16 cellular contexts compared by ENCODE assay signal in the genomic region with DNA sequence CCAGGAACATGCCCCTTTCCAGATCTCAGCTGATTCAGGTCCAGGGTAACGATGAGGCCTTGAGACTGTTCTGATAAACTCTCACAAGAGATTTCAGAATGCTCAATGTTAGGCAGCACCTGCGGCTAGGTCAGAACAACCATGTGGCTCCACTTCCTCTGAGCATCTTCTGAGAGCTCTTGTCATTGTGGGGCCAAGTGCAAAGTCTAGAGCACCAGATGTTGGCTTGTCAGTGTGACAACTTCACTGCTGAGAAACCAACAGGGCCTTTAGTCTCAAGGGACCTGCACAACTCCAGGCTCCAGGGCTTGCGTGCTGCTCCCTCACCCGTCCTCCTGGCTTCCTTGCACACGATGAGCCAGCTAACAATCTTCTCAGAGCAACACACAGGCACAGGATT. TPM values are rescaled to one million over a fixed set of nuclear protein-coding genes. Genes with fewer than 3 reads are reported as not detected.
A peak's percentile ranks its signal among the peaks of the same experiment; 100 is the strongest.
DNase-seq lines count a peak whose midpoint lies in the region; ATAC-seq and TF ChIP-seq lines count a peak whose summit lies in the region.
"Had no signal": no experiment of that assay in that cellular context is flagged by ENCODE, and none has a peak within 500 bp of the region (broad histone marks: within the 10 kb centered on the region; RNA-seq: fewer than 3 reads in every experiment).

No MANE protein-coding gene starts in this region.

- no peak for DNase-seq in chondrocyte (ENCODE audit: low spot score)
- no peak for DNase-seq in NCI-H187 treated with DMSO at 0.1 percent for 48 hours (lab: John Stamatoyannopoulos, UW)
- no peak for DNase-seq in AG20443 (ENCODE audit: low spot score)
- no peak for DNase-seq in middle frontal gyrus (ENCODE audit: extremely low spot score, low spot score)
- DNase-seq: activated CD8-positive, alpha-beta memory T cell treated with anti-CD3 and anti-CD28 coated beads, Interleukin-2, amount 50 U/mL, for 4 hours; CD8-positive, alpha-beta memory T cell; foreskin melanocyte; immature natural killer cell; mesendoderm; stimulated activated CD4-positive, alpha-beta T cell treated with anti-CD3 and anti-CD28 coated beads, Interleukin-4, amount 100 ng/mL, for 4 hours had no signal

- no peaks in the 10 kb centered on the region for H3K27me3 Mint-ChIP-seq in chondrocyte (ENCODE audit: low read depth)
- H3K27me3 Mint-ChIP-seq: CD8-positive, alpha-beta memory T cell; central memory CD8-positive, alpha-beta T cell; stimulated activated naive CD8-positive, alpha-beta T cell treated with anti-CD3 and anti-CD28 coated beads, Interleukin-15, Interleukin-2, amounts not matched to agents 100 ng/mL and 50 ng/mL, for 24 hours had no signal

- H3K27ac Mint-ChIP-seq in chondrocyte (ENCODE audit: unreplicated experiment): peak overlapping the region; percentile 65
- H3K27ac Mint-ChIP-seq: immature natural killer cell; stimulated activated naive CD8-positive, alpha-beta T cell treated with anti-CD3 and anti-CD28 coated beads, Interleukin-15, Interleukin-2, amounts not matched to agents 100 ng/mL and 50 ng/mL, for 24 hours; WTC11 had no signal

- ATAC-seq in GM18511 (IDR thresholded peaks at IDR 0.05; ENCODE audit: unreplicated experiment) (peak; percentile 88), GM19452 (IDR thresholded peaks at IDR 0.05; ENCODE audit: unreplicated experiment) (peak; percentile 63), HG03378 (IDR thresholded peaks at IDR 0.05; ENCODE audit: unreplicated experiment) (peak; percentile 59)
- ATAC-seq: WTC11 had no signal

- no peak for TF ChIP-seq CTCF in chondrocyte (IDR thresholded peaks at IDR 0.05)

- H3K4me3 Mint-ChIP-seq in chondrocyte (ENCODE audit: unreplicated experiment): no peak overlapping the region
- H3K4me3 Mint-ChIP-seq: CD8-positive, alpha-beta memory T cell; central memory CD8-positive, alpha-beta T cell; immature natural killer cell; stimulated activated naive CD8-positive, alpha-beta T cell treated with anti-CD3 and anti-CD28 coated beads, Interleukin-15, Interleukin-2, amounts not matched to agents 100 ng/mL and 50 ng/mL, for 24 hours; WTC11 had no signal

- H3K4me1 Mint-ChIP-seq in chondrocyte (ENCODE audit: low read depth): peaks cover 22% of the 10 kb centered on the region
- H3K4me1 Mint-ChIP-seq: central memory CD8-positive, alpha-beta T cell had no signal

- peaks cover 8% of the 10 kb centered on the region for H3K36me3 Mint-ChIP-seq in chondrocyte (ENCODE audit: low read depth)

- H3K9me3 Mint-ChIP-seq in chondrocyte (ENCODE audit: low read depth): no peaks in the 10 kb centered on the region
- H3K9me3 Mint-ChIP-seq: CD8-positive, alpha-beta memory T cell; central memory CD8-positive, alpha-beta T cell; immature natural killer cell; stimulated activated naive CD8-positive, alpha-beta T cell treated with anti-CD3 and anti-CD28 coated beads, Interleukin-15, Interleukin-2, amounts not matched to agents 100 ng/mL and 50 ng/mL, for 24 hours; WTC11 had no signal

RNA-seq across cellular contexts. Expression of a gene that starts 29.0 kb away (rescaled TPM):
- total RNA-seq in chondrocyte: 9.2 to 12.9 TPM (median 11.5 TPM) in 3 replicates

RNA-seq across cellular contexts. Expression of a gene that starts 39.9 kb away (rescaled TPM):
- total RNA-seq in chondrocyte: 48.4 to 65.1 TPM (median 49.8 TPM) in 3 replicates

RNA-seq across cellular contexts. Expression of a gene that starts 40.2 kb away (rescaled TPM):
- total RNA-seq in chondrocyte: 182 to 262 TPM (median 186 TPM) in 3 replicates

RNA-seq across cellular contexts. Expression of a gene that starts 44.5 kb away (rescaled TPM):
- 71.9 to 76.4 TPM (median 72.1 TPM) in 3 replicates for total RNA-seq in chondrocyte
